Comparison of ENCODE assay signal across 12 cellular contexts in genomic region chr18:44654555-44654954, GRCh38. TPM values are rescaled to one million over a fixed set of nuclear protein-coding genes. Genes with fewer than 3 reads are reported as not detected.
A peak's percentile ranks its signal among the peaks of the same experiment; 100 is the strongest.
DNase-seq lines count a peak whose midpoint lies in the region; ATAC-seq, FAIRE-seq and TF ChIP-seq lines count a peak whose summit lies in the region.
"Had no signal": no experiment of that assay in that cellular context is flagged by ENCODE, and none has a peak within 500 bp of the region (broad histone marks: within the 10 kb centered on the region; RNA-seq: fewer than 3 reads in every experiment).

No MANE protein-coding gene starts in this region.

- H3K4me1 ChIP-seq in upper lobe of right lung: no peaks in the 10 kb centered on the region
- H3K4me1 ChIP-seq: vagina had no signal

- H3K9me3 ChIP-seq in upper lobe of right lung: no peaks in the 10 kb centered on the region
- H3K9me3 ChIP-seq: vagina had no signal

- no peaks in the 10 kb centered on the region for H3K36me3 ChIP-seq in upper lobe of right lung
- H3K36me3 ChIP-seq: vagina had no signal

- H3K27ac ChIP-seq in upper lobe of right lung: no peak overlapping the region
- H3K27ac ChIP-seq: vagina had no signal

- intact Hi-C loops in upper lobe of right lung (cut with DNase I): no loop called here

- TF ChIP-seq POLR2A in GM12891 (IDR thresholded peaks at IDR 0.05; ENCODE audit: low read depth, low read length): no peak

- no peak for FAIRE-seq in GM12891 (lab: Jason Lieb, UNC)
- FAIRE-seq: small intestine had no signal

- peak; percentile 45 for ATAC-seq in upper lobe of right lung
- ATAC-seq: activated T-cell treated with anti-CD3 and anti-CD28 coated beads, Interleukin-2, amount 50 U/mL, for 4 hours; Panc1 had no signal

- H3K4me3 ChIP-seq in astrocyte of the cerebellum (ENCODE audit: low read depth, low read length): no peak overlapping the region
- H3K4me3 ChIP-seq in upper lobe of right lung: no peak overlapping the region
- H3K4me3 ChIP-seq: vagina had no signal

- DNase-seq in HS-27A (ENCODE audit: low read depth) (peak; percentile 76), astrocyte of the cerebellum (ENCODE audit: low read depth) (peak; percentile 74), hepatic stellate cell (ENCODE audit: low spot score) (peak; percentile 31), upper lobe of right lung (no peak), GM12891 (ENCODE audit: insufficient read length, low spot score) (no peak), nucleus accumbens (lab: John Stamatoyannopoulos, UW) (no peak)
- no peak for DNase-seq in effector CD4-positive, alpha-beta T cell
- DNase-seq: activated T-cell treated with anti-CD3 and anti-CD28 coated beads, Interleukin-2, amount 50 U/mL, for 4 hours; NCI-H2171; small intestine had no signal

- in situ Hi-C loops in astrocyte of the cerebellum (cut with HindIII; ENCODE audit: low sequenced_read_pairs): no loop called here

- TF ChIP-seq CTCF in astrocyte of the cerebellum (IDR thresholded peaks at IDR 0.05; ENCODE audit: low read depth, low read length, missing control alignments): no peak
- TF ChIP-seq CTCF in upper lobe of right lung (IDR thresholded peaks at IDR 0.05): no peak

- no peaks in the 10 kb centered on the region for H3K27me3 ChIP-seq in upper lobe of right lung
- H3K27me3 ChIP-seq: vagina had no signal

TF ChIP-seq in GM12891, 5 proteins besides CTCF, POLR2A, EP300 and RAD21:
- TF ChIP-seq PAX5 (IDR thresholded peaks at IDR 0.05; ENCODE audit: insufficient read depth, low read length, severe bottlenecking): no peak
- TF ChIP-seq TAF1 (IDR thresholded peaks at IDR 0.05; ENCODE audit: low read depth, low read length): no peak
- TF ChIP-seq POU2F2 (IDR thresholded peaks at IDR 0.05; ENCODE audit: low read depth, low read length): no peak
- no peak for TF ChIP-seq POLR2AphosphoS5 (IDR thresholded peaks at IDR 0.05; ENCODE audit: low read depth, low read length)
- no peak for TF ChIP-seq SPI1 (IDR thresholded peaks at IDR 0.05; ENCODE audit: low read depth, low read length)

RNA-seq across cellular contexts. Expression of gene SETBP1, which starts 26.1 kb away (rescaled TPM):
- total RNA-seq in upper lobe of right lung: 39.5 TPM
- polyA plus RNA-seq in GM12891 (2012; ENCODE audit: low read depth, missing spikeins): 3.4 TPM

Comparison
In these comparisons a context has a peak if more than half of its experiments do, and no peak if none do; other contexts are left out.
1. DNase-seq: peak in HS-27A (single experiment), astrocyte of the cerebellum (single experiment) and hepatic stellate cell (single experiment); none in upper lobe of right lung (single experiment), GM12891 (single experiment), nucleus accumbens (0 of 56) and effector CD4-positive, alpha-beta T cell (single experiment).